21 cellular contexts compared by ENCODE assay signal in the genomic region with DNA sequence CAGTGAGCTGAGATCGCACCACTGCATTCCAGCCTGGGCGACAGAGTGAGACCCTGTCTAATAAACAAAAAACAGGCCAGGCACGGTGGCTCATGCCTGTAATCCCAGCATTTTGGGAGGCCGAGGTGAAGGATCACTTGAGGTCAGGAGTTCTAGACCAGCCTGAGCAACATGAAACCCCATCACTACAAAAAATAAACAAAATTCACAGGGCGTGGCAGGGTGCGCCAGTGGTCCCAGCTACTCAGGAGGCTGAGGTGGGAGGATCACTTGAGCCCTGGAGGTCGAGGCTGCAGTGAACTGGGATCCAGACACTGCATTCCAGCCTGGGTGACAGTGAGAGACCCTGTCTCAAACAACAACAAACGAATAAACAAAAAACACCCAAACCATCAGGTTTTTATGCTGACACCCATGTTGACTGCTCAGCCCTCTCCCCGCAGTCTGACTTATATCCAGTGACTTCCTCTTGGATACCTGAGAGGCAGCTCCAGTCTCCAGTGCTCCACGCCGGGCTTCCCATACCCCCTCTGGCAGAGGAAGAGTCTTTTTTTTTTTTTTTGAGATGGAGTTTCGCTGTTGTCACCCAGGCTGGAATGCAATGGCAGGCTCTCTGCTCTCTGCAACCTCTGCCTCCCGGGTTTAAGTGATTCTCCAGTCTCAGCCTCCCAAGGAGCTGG.
"Had no signal": no experiment of that assay in that cellular context is flagged by ENCODE, and none has a peak within 500 bp of the region (broad histone marks: within the 10 kb centered on the region; RNA-seq: fewer than 3 reads in every experiment).

No MANE protein-coding gene starts in this region.

- H3K9me3 Mint-ChIP-seq: activated B cell treated with CpG ODN at 0.5 μM for 24 hours; activated naive CD8-positive, alpha-beta T cell treated with anti-CD3 and anti-CD28 coated beads for 36 hours; activated T-cell treated with anti-CD3 and anti-CD28 coated beads, Interleukin-2, amount 50 U/mL, for 24 hours; activated T-helper 2 cell treated with anti-CD3 and anti-CD28 coated beads, Interferon-gamma antibody, Interleukin-2, Interleukin-4, amounts not matched to agents 10 μg/mL and 5 μg/mL and 100 μg/mL, durations not matched to agents 14 hours and 24 hours and 36 hours; endodermal cell; nephron progenitor cell had no signal

- H3K27ac ChIP-seq: breast epithelium, gastroesophageal sphincter, right lobe of liver, thoracic aorta, upper lobe of left lung had no signal

- H3K4me3 Mint-ChIP-seq: activated CD4-positive, alpha-beta T cell treated with anti-CD3 and anti-CD28 coated beads for 36 hours; activated T-cell treated with anti-CD3 and anti-CD28 coated beads, Interleukin-2, amount 50 U/mL, for 24 hours; endodermal cell; nephron progenitor cell had no signal

- H3K9me3 ChIP-seq: breast epithelium, gastroesophageal sphincter, right lobe of liver, thoracic aorta, upper lobe of left lung had no signal

- H3K36me3 ChIP-seq: breast epithelium, right lobe of liver had no signal

- ATAC-seq: gastroesophageal sphincter, left ventricle myocardium superior, right lobe of liver had no signal

- H3K4me3 ChIP-seq: breast epithelium, coronary artery, gastroesophageal sphincter, right lobe of liver, thoracic aorta, upper lobe of left lung had no signal

- H3K27me3 ChIP-seq: breast epithelium, gastroesophageal sphincter, right lobe of liver, upper lobe of left lung had no signal

- H3K36me3 Mint-ChIP-seq: activated naive CD8-positive, alpha-beta T cell treated with anti-CD3 and anti-CD28 coated beads for 36 hours had no signal

- FAIRE-seq: small intestine had no signal

- H3K4me1 ChIP-seq: breast epithelium, right lobe of liver had no signal

- H3K27ac Mint-ChIP-seq: activated CD4-positive, alpha-beta T cell treated with anti-CD3 and anti-CD28 coated beads for 36 hours; activated naive CD8-positive, alpha-beta T cell treated with anti-CD3 and anti-CD28 coated beads for 36 hours; activated T-cell treated with anti-CD3 and anti-CD28 coated beads, Interleukin-2, amount 50 U/mL, for 24 hours; activated T-helper 2 cell treated with anti-CD3 and anti-CD28 coated beads, Interferon-gamma antibody, Interleukin-2, Interleukin-4, amounts not matched to agents 10 μg/mL and 5 μg/mL and 100 μg/mL, durations not matched to agents 14 hours and 24 hours and 36 hours; nephron progenitor cell had no signal

- DNase-seq: activated B cell treated with CpG ODN at 0.5 μM for 24 hours; activated CD8-positive, alpha-beta memory T cell treated with anti-CD3 and anti-CD28 coated beads for 24 hours; activated naive CD4-positive, alpha-beta T cell; amniotic stem cell; hypothalamus; left ventricle myocardium superior; mammary epithelial cell; small intestine; stimulated activated CD4-positive, alpha-beta T cell treated with anti-CD3 and anti-CD28 coated beads, Interleukin-2, amount 100 ng/mL, for 48 hours; upper lobe of left lung had no signal
